In genomic region chr1:168742386-168742785, GRCh38 we compare ENCODE assay signal across 22 cellular contexts. TPM values are rescaled to one million over a fixed set of nuclear protein-coding genes. Genes with fewer than 3 reads are reported as not detected.
DNase-seq lines count a peak whose midpoint lies in the region; ATAC-seq and TF ChIP-seq lines count a peak whose summit lies in the region.
"Had no signal": no experiment of that assay in that cellular context is flagged by ENCODE, and none has a peak within 500 bp of the region (broad histone marks: within the 10 kb centered on the region; RNA-seq: fewer than 3 reads in every experiment).

No MANE protein-coding gene starts in this region.

- intact Hi-C loops in esophagus muscularis mucosa (cut with DNase I): no loop called here

- no peaks in the 10 kb centered on the region for H3K9me3 ChIP-seq in esophagus muscularis mucosa
- H3K9me3 ChIP-seq in SJCRH30 (replicated peaks): no peaks in the 10 kb centered on the region
- H3K9me3 ChIP-seq: BLaER1, Caco-2 had no signal

- peaks cover 9 to 12% (median 11%) of the 10 kb centered on the region in 4 donors for H3K4me1 ChIP-seq in esophagus muscularis mucosa
- no peaks in the 10 kb centered on the region for H3K4me1 ChIP-seq in SJCRH30
- H3K4me1 ChIP-seq: Caco-2 had no signal

- H3K27ac ChIP-seq in esophagus muscularis mucosa (replicated peaks in 1 of 4) (no peak overlapping the region), SJCRH30 (no peak overlapping the region)
- H3K27ac ChIP-seq: 22Rv1, BLaER1, C4-2B had no signal

- no peak for TF ChIP-seq CTCF in esophagus muscularis mucosa (IDR thresholded peaks at IDR 0.05)

- no peak for TF ChIP-seq POLR2A in esophagus muscularis mucosa (IDR thresholded peaks at IDR 0.05; ENCODE audit: low read depth)

- H3K4me3 ChIP-seq in esophagus muscularis mucosa (no peak overlapping the region), SJCRH30 (no peak overlapping the region)
- H3K4me3 ChIP-seq: BLaER1, GM23338 had no signal

- no peak for ATAC-seq in HG03039 (IDR thresholded peaks at IDR 0.05; ENCODE audit: unreplicated experiment)
- ATAC-seq: CD8-positive, alpha-beta T cell; GM23338; HCT116 had no signal

- peak; percentile 9 for DNase-seq in DMS53 (lab: John Stamatoyannopoulos, UW)
- DNase-seq in DMS53 treated with DMSO at 0.1 percent for 48 hours (lab: John Stamatoyannopoulos, UW; ENCODE audit: unreplicated experiment): no peak
- peak; percentile 63 to 90 for DNase-seq in NCI-H524 (lab: John Stamatoyannopoulos, UW)
- peak; percentile 92 for DNase-seq in NCI-H82 treated with DMSO at 0.1 percent for 48 hours (lab: John Stamatoyannopoulos, UW; ENCODE audit: unreplicated experiment)
- DNase-seq in esophagus muscularis mucosa (ENCODE audit: extremely low spot score): peak; percentile 42
- DNase-seq in HuH-7 (ENCODE audit: low spot score): no peak
- no peak for DNase-seq in SJCRH30
- DNase-seq: Caco-2; CD4-positive, CD25-positive, alpha-beta regulatory T cell; CD8-positive, alpha-beta T cell; DMS153; DMS79 treated with DMSO at 0.1 percent for 48 hours; GF-D8; H9 had no signal

- H3K36me3 ChIP-seq in esophagus muscularis mucosa (no peaks in the 10 kb centered on the region), SJCRH30 (no peaks in the 10 kb centered on the region)
- H3K36me3 ChIP-seq: BLaER1 had no signal

- no peak for TF ChIP-seq EP300 in esophagus muscularis mucosa (IDR thresholded peaks at IDR 0.05)

- no peaks in the 10 kb centered on the region for H3K27me3 ChIP-seq in esophagus muscularis mucosa
- no peaks in the 10 kb centered on the region for H3K27me3 ChIP-seq in SJCRH30
- H3K27me3 ChIP-seq: BLaER1 had no signal

- 100% methylated on average over 1 of the region's 1 CpG for WGBS in esophagus muscularis mucosa

RNA-seq across cellular contexts. Expression of gene DPT, which starts 13.4 kb away (rescaled TPM):
- total RNA-seq in esophagus muscularis mucosa: 100 to 1,000 TPM in 3 of 4 donors, 10 to 100 TPM in 1; 95.3 to 190 (median 138) TPM
- total RNA-seq in SJCRH30 (2014; rRNA removed; shearing (Covaris generic)): not detected in 2 replicates
- total RNA-seq: B cell; Caco-2; CD4-positive, CD25-positive, alpha-beta regulatory T cell; CD8-positive, alpha-beta T cell; G401; GM23338; H9 had no signal

Comparison
In these comparisons a context has a peak if more than half of its experiments do, and no peak if none do; other contexts are left out.
1. DNase-seq: peak in DMS53 (single experiment), NCI-H524 (2 of 2), NCI-H82 treated with DMSO at 0.1 percent for 48 hours (single experiment) and esophagus muscularis mucosa (single experiment); none in DMS53 treated with DMSO at 0.1 percent for 48 hours (single experiment), HuH-7 (single experiment) and SJCRH30 (0 of 2).
2. RNA of gene DPT, which starts 13.4 kb away (total RNA-seq): 95.3 to 190 TPM in esophagus muscularis mucosa; not detected in SJCRH30; every median in the first group is over 10 times any median in the second.